1 cellular context compared by ENCODE assay signal in genomic region chr1:223234164-223234501, GRCh38.
TF ChIP-seq lines count a peak whose summit lies in the region.

No MANE protein-coding gene starts in this region.

TF ChIP-seq in IMR-90, 13 proteins besides CTCF, POLR2A, EP300 and RAD21:
- TF ChIP-seq FOS (IDR thresholded peaks at IDR 0.05; ENCODE audit: low read depth, low read length) (no peak), NFE2L2 (IDR thresholded peaks at IDR 0.05; ENCODE audit: low read depth, low read length) (no peak), MXI1 (IDR thresholded peaks at IDR 0.05; ENCODE audit: borderline replicate concordance, low read depth, low read length) (no peak), MAZ (IDR thresholded peaks at IDR 0.05; ENCODE audit: borderline replicate concordance, low read depth, low read length) (no peak), CHD1 (IDR thresholded peaks at IDR 0.05; ENCODE audit: low read depth, low read length) (no peak), RFX5 (IDR thresholded peaks at IDR 0.05; ENCODE audit: low read depth, low read length) (no peak), MAFK (IDR thresholded peaks at IDR 0.05; ENCODE audit: low read depth, low read length) (no peak), SMC3 (IDR thresholded peaks at IDR 0.05; ENCODE audit: low read depth, low read length) (no peak), RCOR1 (IDR thresholded peaks at IDR 0.05; ENCODE audit: insufficient replicate concordance, low read length) (no peak), CEBPB (IDR thresholded peaks at IDR 0.05; ENCODE audit: low read depth, low read length) (no peak), BHLHE40 (IDR thresholded peaks at IDR 0.05; ENCODE audit: low read depth, low read length) (no peak)
- TF ChIP-seq, protein P1, sequence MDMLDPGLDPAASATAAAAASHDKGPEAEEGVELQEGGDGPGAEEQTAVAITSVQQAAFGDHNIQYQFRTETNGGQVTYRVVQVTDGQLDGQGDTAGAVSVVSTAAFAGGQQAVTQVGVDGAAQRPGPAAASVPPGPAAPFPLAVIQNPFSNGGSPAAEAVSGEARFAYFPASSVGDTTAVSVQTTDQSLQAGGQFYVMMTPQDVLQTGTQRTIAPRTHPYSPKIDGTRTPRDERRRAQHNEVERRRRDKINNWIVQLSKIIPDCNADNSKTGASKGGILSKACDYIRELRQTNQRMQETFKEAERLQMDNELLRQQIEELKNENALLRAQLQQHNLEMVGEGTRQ (IDR thresholded peaks at IDR 0.05; ENCODE audit: low read depth, low read length): no peak
- TF ChIP-seq, protein P2, sequence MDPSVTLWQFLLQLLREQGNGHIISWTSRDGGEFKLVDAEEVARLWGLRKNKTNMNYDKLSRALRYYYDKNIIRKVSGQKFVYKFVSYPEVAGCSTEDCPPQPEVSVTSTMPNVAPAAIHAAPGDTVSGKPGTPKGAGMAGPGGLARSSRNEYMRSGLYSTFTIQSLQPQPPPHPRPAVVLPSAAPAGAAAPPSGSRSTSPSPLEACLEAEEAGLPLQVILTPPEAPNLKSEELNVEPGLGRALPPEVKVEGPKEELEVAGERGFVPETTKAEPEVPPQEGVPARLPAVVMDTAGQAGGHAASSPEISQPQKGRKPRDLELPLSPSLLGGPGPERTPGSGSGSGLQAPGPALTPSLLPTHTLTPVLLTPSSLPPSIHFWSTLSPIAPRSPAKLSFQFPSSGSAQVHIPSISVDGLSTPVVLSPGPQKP (IDR thresholded peaks at IDR 0.05; ENCODE audit: borderline replicate concordance, low read depth, low read length): no peak
